17 cellular contexts compared by ENCODE assay signal in the genomic region with DNA sequence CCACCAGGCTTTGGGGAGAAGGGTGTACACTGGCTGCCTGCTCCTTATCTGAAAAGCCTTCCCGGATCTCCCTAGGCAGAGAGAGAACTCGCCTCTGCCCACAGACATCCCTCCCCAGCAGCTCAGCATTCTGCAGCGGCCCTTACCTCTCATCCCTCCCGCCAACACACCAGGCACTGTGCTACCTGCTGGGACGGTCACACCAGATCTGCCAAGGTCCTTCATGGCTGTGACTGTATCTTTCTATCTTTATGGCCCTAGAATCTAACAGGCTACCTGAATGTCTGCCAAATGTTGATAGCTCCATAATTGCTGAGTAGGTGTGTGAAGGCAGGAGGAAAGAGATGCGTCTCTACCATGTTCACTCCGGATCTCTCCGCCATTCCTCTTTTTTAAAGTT. TPM values are rescaled to one million over a fixed set of nuclear protein-coding genes. Genes with fewer than 3 reads are reported as not detected.
DNase-seq lines count a peak whose midpoint lies in the region; ATAC-seq and TF ChIP-seq lines count a peak whose summit lies in the region.
"Had no signal": no experiment of that assay in that cellular context is flagged by ENCODE, and none has a peak within 500 bp of the region (broad histone marks: within the 10 kb centered on the region; RNA-seq: fewer than 3 reads in every experiment).

No MANE protein-coding gene starts in this region.

- H3K4me3 Mint-ChIP-seq in activated T-helper 2 cell treated with anti-CD3 and anti-CD28 coated beads, Interferon-gamma antibody, Interleukin-2, Interleukin-4, amounts not matched to agents 10 μg/mL and 5 μg/mL and 100 μg/mL, durations not matched to agents 14 hours and 24 hours and 36 hours (ENCODE audit: low read depth) = no peak overlapping the region
- H3K4me3 Mint-ChIP-seq: HFFc6, T-helper 17 cell had no signal

- POLR2A ChIA-PET in HEK293 (lab: Yijun Ruan, JAX) = interaction anchor here (0.7 to 1.0 kb wide), 2 partner anchors 8 to 32 kb away, joined by 3 to 5 read pairs; a partner anchor contains a TSS

- peaks cover 3% of the 10 kb centered on the region for H3K27me3 Mint-ChIP-seq in activated T-helper 2 cell treated with anti-CD3 and anti-CD28 coated beads, Interferon-gamma antibody, Interleukin-2, Interleukin-4, amounts not matched to agents 10 μg/mL and 5 μg/mL and 100 μg/mL, durations not matched to agents 14 hours and 24 hours and 36 hours (ENCODE audit: low read depth)
- H3K27me3 Mint-ChIP-seq: T-helper 17 cell had no signal

- H3K27ac ChIP-seq in HEK293 (ENCODE audit: extremely low read depth, low read depth, low read length) (no peak overlapping the region), angular gyrus (ENCODE audit: low read depth, low read length) (peak overlapping the region; percentile 41)
- H3K27ac ChIP-seq: C4-2B had no signal

- H3K9me3 Mint-ChIP-seq in activated T-helper 2 cell treated with anti-CD3 and anti-CD28 coated beads, Interferon-gamma antibody, Interleukin-2, Interleukin-4, amounts not matched to agents 10 μg/mL and 5 μg/mL and 100 μg/mL, durations not matched to agents 14 hours and 24 hours and 36 hours = no peaks in the 10 kb centered on the region
- H3K9me3 Mint-ChIP-seq: HFFc6 had no signal

- no peaks in the 10 kb centered on the region for H3K9me3 ChIP-seq in HEK293 (ENCODE audit: control insufficient read depth, insufficient read depth, low read depth, low read length)

- H3K36me3 Mint-ChIP-seq in activated T-helper 2 cell treated with anti-CD3 and anti-CD28 coated beads, Interferon-gamma antibody, Interleukin-2, Interleukin-4, amounts not matched to agents 10 μg/mL and 5 μg/mL and 100 μg/mL, durations not matched to agents 14 hours and 24 hours and 36 hours (ENCODE audit: low read depth) = no peaks in the 10 kb centered on the region

- no peak for TF ChIP-seq CTCF in HEK293 (tag by site-specific recombination; IDR thresholded peaks at IDR 0.05)

- H3K4me3 ChIP-seq in HEK293 (ENCODE audit: low read depth, low read length) = no peak overlapping the region

- no peak overlapping the region for H3K27ac Mint-ChIP-seq in activated T-helper 2 cell treated with anti-CD3 and anti-CD28 coated beads, Interferon-gamma antibody, Interleukin-2, Interleukin-4, amounts not matched to agents 10 μg/mL and 5 μg/mL and 100 μg/mL, durations not matched to agents 14 hours and 24 hours and 36 hours
- H3K27ac Mint-ChIP-seq: HFFc6, T-helper 17 cell had no signal

- no peaks in the 10 kb centered on the region for H3K36me3 ChIP-seq in HEK293 (ENCODE audit: control insufficient read depth in 2 of 2, insufficient read depth in 1 of 2, low read length in 2 of 2)

- intact Hi-C loops in activated T-helper 2 cell treated with anti-CD3 and anti-CD28 coated beads, Interferon-gamma antibody, Interleukin-2, Interleukin-4, amounts not matched to agents 10 μg/mL and 5 μg/mL and 100 μg/mL, durations not matched to agents 14 hours and 24 hours and 36 hours (cut with micrococcal nuclease) = no loop called here

- DNase-seq in COR-L47 (lab: John Stamatoyannopoulos, UW) (peak; percentile 29), epidermal melanocyte (ENCODE audit: insufficient read length, low spot score) (no peak)
- no peak for DNase-seq in activated T-helper 2 cell treated with anti-CD3 and anti-CD28 coated beads, Interferon-gamma antibody, Interleukin-2, Interleukin-4, amounts not matched to agents 10 μg/mL and 5 μg/mL and 100 μg/mL, durations not matched to agents 14 hours and 24 hours and 36 hours (ENCODE audit: low spot score)
- DNase-seq: EL; HFFc6; Kasumi-1; NCI-H2029 treated with DMSO at 0.1 percent for 48 hours; NCI-H226; NCI-H526; NK-92 treated with Interleukin-12 subunit alpha and Interleukin-12 subunit beta, amount 100 ng/mL, for 24 hours; SIG-M5; T-helper 17 cell had no signal

- peaks cover 3% of the 10 kb centered on the region for H3K4me1 Mint-ChIP-seq in activated T-helper 2 cell treated with anti-CD3 and anti-CD28 coated beads, Interferon-gamma antibody, Interleukin-2, Interleukin-4, amounts not matched to agents 10 μg/mL and 5 μg/mL and 100 μg/mL, durations not matched to agents 14 hours and 24 hours and 36 hours (ENCODE audit: low read depth)

- CTCF ChIA-PET in HEK293 (lab: Yijun Ruan, JAX) = interaction anchor here (0.6 to 3.4 kb wide), 14 partner anchors 12 to 293 kb away, joined by 3 to 40 read pairs (median 4); a partner anchor contains a TSS

- ATAC-seq in HG02759 (IDR thresholded peaks at IDR 0.05; ENCODE audit: unreplicated experiment) = no peak
- ATAC-seq: T-helper 17 cell had no signal

- H3K4me1 ChIP-seq in HEK293 (ENCODE audit: control insufficient read depth, insufficient read depth, low read length) = no peaks in the 10 kb centered on the region

TF ChIP-seq in HEK293, 187 proteins besides CTCF, POLR2A, EP300 and RAD21 (continues in another document):
- TF ChIP-seq OSR2 (tag by site-specific recombination; IDR thresholded peaks at IDR 0.05) (peak; percentile 18; the same call in 1 of the 2 replicates), ZNF311 (tag by site-specific recombination; IDR thresholded peaks at IDR 0.05; ENCODE audit: borderline replicate concordance) (no peak), KLF16 (tag by site-specific recombination; IDR thresholded peaks at IDR 0.05) (no peak), ZNF785 (tag by site-specific recombination; IDR thresholded peaks at IDR 0.05) (no peak), ZNF335 (tag by site-specific recombination; conservative IDR thresholded peaks at IDR 0.05) (peak; percentile 68), EGR2 (tag by site-specific recombination; IDR thresholded peaks at IDR 0.05; ENCODE audit: low read depth) (peak; percentile 81), ZFHX2 (tag by site-specific recombination; conservative IDR thresholded peaks at IDR 0.05) (peak; percentile 82), KLF1 (tag by site-specific recombination; IDR thresholded peaks at IDR 0.05) (no peak), ZNF555 (tag by site-specific recombination; conservative IDR thresholded peaks at IDR 0.05) (no peak), PRDM1 (tag by site-specific recombination; IDR thresholded peaks at IDR 0.05) (no peak)
- TF ChIP-seq, protein P1, sequence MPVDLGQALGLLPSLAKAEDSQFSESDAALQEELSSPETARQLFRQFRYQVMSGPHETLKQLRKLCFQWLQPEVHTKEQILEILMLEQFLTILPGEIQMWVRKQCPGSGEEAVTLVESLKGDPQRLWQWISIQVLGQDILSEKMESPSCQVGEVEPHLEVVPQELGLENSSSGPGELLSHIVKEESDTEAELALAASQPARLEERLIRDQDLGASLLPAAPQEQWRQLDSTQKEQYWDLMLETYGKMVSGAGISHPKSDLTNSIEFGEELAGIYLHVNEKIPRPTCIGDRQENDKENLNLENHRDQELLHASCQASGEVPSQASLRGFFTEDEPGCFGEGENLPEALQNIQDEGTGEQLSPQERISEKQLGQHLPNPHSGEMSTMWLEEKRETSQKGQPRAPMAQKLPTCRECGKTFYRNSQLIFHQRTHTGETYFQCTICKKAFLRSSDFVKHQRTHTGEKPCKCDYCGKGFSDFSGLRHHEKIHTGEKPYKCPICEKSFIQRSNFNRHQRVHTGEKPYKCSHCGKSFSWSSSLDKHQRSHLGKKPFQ (tag by site-specific recombination; IDR thresholded peaks at IDR 0.05) = peak; percentile 54
- TF ChIP-seq, protein P2, sequence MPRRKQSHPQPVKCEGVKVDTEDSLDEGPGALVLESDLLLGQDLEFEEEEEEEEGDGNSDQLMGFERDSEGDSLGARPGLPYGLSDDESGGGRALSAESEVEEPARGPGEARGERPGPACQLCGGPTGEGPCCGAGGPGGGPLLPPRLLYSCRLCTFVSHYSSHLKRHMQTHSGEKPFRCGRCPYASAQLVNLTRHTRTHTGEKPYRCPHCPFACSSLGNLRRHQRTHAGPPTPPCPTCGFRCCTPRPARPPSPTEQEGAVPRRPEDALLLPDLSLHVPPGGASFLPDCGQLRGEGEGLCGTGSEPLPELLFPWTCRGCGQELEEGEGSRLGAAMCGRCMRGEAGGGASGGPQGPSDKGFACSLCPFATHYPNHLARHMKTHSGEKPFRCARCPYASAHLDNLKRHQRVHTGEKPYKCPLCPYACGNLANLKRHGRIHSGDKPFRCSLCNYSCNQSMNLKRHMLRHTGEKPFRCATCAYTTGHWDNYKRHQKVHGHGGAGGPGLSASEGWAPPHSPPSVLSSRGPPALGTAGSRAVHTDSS (tag by site-specific recombination; IDR thresholded peaks at IDR 0.05) = no peak

RNA-seq across cellular contexts. Expression of a gene that starts 7.9 kb away (rescaled TPM):
- total RNA-seq in activated T-helper 2 cell treated with anti-CD3 and anti-CD28 coated beads, Interferon-gamma antibody, Interleukin-2, Interleukin-4, amounts not matched to agents 10 μg/mL and 5 μg/mL and 100 μg/mL, durations not matched to agents 14 hours and 24 hours and 36 hours = 0.51 and 1.0 TPM in 2 replicates
- total RNA-seq: RPMI7951 had no signal

RNA-seq across cellular contexts. Expression of a gene that starts 8.2 kb away (rescaled TPM):
- total RNA-seq in activated T-helper 2 cell treated with anti-CD3 and anti-CD28 coated beads, Interferon-gamma antibody, Interleukin-2, Interleukin-4, amounts not matched to agents 10 μg/mL and 5 μg/mL and 100 μg/mL, durations not matched to agents 14 hours and 24 hours and 36 hours = 16.5 and 17.3 TPM in 2 replicates

RNA-seq across cellular contexts. Expression of a gene that starts 27.6 kb away (rescaled TPM):
- 43.0 and 45.1 TPM in 2 replicates for total RNA-seq in activated T-helper 2 cell treated with anti-CD3 and anti-CD28 coated beads, Interferon-gamma antibody, Interleukin-2, Interleukin-4, amounts not matched to agents 10 μg/mL and 5 μg/mL and 100 μg/mL, durations not matched to agents 14 hours and 24 hours and 36 hours

RNA-seq across cellular contexts. Expression of a gene that starts 32.2 kb away (rescaled TPM):
- 165 and 177 TPM in 2 replicates for total RNA-seq in activated T-helper 2 cell treated with anti-CD3 and anti-CD28 coated beads, Interferon-gamma antibody, Interleukin-2, Interleukin-4, amounts not matched to agents 10 μg/mL and 5 μg/mL and 100 μg/mL, durations not matched to agents 14 hours and 24 hours and 36 hours

RNA-seq across cellular contexts. Expression of a gene that starts 32.9 kb away (rescaled TPM):
- total RNA-seq in activated T-helper 2 cell treated with anti-CD3 and anti-CD28 coated beads, Interferon-gamma antibody, Interleukin-2, Interleukin-4, amounts not matched to agents 10 μg/mL and 5 μg/mL and 100 μg/mL, durations not matched to agents 14 hours and 24 hours and 36 hours = 38.6 and 50.1 TPM in 2 replicates
